ENCODE assay signal across 1 cellular context in the genomic region with DNA sequence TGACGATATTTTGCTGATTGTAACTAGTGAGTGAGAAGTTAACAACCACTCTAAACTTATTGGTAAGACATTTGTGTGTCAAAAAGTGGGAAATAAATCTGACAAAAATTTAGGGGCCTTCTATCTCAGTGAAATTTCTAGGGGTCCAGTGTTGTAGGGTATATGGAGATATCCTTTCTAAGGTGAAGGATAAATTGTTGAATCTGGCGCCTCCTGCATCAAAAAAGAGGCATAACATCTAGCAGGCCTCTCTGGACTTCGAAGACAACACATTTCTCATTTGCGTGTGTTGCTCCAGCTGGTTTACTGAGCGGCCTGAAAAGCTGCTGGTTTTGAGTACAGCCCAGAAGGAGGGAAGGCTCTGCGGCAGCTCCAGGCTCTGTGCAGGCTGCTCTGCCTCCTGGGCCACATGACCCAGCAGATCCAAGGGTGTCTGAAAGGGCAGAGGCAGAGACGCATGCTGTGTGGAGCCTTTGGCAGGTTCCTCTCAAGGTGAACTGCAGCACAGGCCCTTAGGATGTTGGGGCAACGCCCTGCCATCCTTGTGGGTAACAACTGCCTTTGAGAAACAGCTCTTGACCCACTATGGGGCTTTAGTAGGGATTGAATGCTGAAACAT.
TF ChIP-seq lines count a peak whose summit lies in the region.

No MANE protein-coding gene starts in this region.

TF ChIP-seq in HEK293T, 16 proteins besides CTCF, POLR2A, EP300 and RAD21:
- TF ChIP-seq L3MBTL2 (conservative IDR thresholded peaks at IDR 0.05) (no peak), SP1 (IDR thresholded peaks at IDR 0.05) (no peak)
TF ChIP-seq in HEK293T: peak in this region for 0.
